ENCODE assay signal across 1 cellular context in the genomic region with DNA sequence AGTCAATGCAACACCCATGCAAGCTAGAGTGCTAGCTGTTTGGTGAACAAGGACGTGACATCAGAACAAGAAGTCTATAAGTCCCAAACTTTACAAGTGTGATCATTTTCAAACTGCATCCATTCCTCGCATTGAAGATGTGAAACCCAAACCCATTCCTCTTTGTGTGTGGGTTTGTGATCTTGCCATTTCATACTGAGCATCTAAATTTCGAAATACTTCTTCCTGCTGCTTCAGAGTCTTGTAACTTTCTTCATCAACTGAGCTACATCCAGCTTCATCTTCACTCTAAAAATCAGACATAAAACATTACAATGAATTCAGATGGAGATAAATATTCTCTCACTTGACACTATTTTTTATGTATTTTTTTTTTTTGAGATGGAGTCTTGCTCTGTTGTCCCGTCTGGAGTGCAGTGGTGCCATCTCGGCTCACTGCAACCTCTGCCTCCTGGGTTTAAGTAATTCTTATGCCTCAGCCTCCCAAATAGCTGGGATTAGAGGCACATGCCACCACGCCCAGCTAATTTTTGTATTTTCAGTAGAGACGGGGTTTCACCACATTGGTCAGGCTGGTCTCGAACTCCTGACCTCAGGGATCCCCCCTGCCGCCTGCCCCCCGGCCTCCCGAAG.
TF ChIP-seq lines count a peak whose summit lies in the region.

No MANE protein-coding gene starts in this region.

TF ChIP-seq in K562, 482 proteins besides CTCF, POLR2A, EP300 and RAD21:
- TF ChIP-seq SREBF1 (IDR thresholded peaks at IDR 0.05; ENCODE audit: borderline replicate concordance, low read depth, low read length) (no peak), NFRKB (IDR thresholded peaks at IDR 0.05; ENCODE audit: low read depth) (no peak), ETV1 (tag; conservative IDR thresholded peaks at IDR 0.05; ENCODE audit: low read depth) (no peak), L3MBTL2 (IDR thresholded peaks at IDR 0.05) (no peak), MTF1 (CRISPR knock-in tag; IDR thresholded peaks at IDR 0.05; ENCODE audit: borderline replicate concordance) (no peak), RBM25 (IDR thresholded peaks at IDR 0.05; ENCODE audit: low read depth, low read length, severe bottlenecking) (peak; percentile 18), RBM39 (optimal IDR thresholded peaks at IDR 0.05; ENCODE audit: low read depth, low read length) (no peak), RBM15 (IDR thresholded peaks at IDR 0.05; ENCODE audit: insufficient read depth, low read length) (no peak), NR2C2 (CRISPR knock-in tag; IDR thresholded peaks at IDR 0.05) (no peak), NR2C2 (tag; IDR thresholded peaks at IDR 0.05) (no peak), ZNF232 (CRISPR knock-in tag; IDR thresholded peaks at IDR 0.05) (no peak), CEBPB (tag; IDR thresholded peaks at IDR 0.05) (peak; percentile 63), SOX6 (IDR thresholded peaks at IDR 0.05) (no peak), ZC3H8 (IDR thresholded peaks at IDR 0.05) (no peak), YY1 (IDR thresholded peaks at IDR 0.05; ENCODE audit: borderline replicate concordance in 1 of 3, control insufficient read depth in 1 of 3, extremely low read depth in 1 of 3, insufficient read depth in 3 of 3, insufficient read length in 1 of 3, insufficient replicate concordance in 2 of 3, low read depth in 1 of 3, low read length in 2 of 3) (no peak), NCOA4 (IDR thresholded peaks at IDR 0.05; ENCODE audit: partially characterized antibody) (no peak), ZNF121 (CRISPR knock-in tag; conservative IDR thresholded peaks at IDR 0.05) (peak; percentile 62), SP1 (CRISPR knock-in tag; IDR thresholded peaks at IDR 0.05) (no peak), RB1 (IDR thresholded peaks at IDR 0.05; ENCODE audit: low read depth) (no peak), CEBPG (CRISPR knock-in tag; IDR thresholded peaks at IDR 0.05) (no peak), CEBPG (tag; conservative IDR thresholded peaks at IDR 0.05 in 1 of 2, IDR thresholded peaks at IDR 0.05 in 1 of 2) (peak; percentile 51 to 52; a peak in 3 of 4 replicates), CBX8 (IDR thresholded peaks at IDR 0.05; ENCODE audit: borderline replicate concordance, extremely low read depth, low read depth, low read length, poor library complexity, severe bottlenecking) (no peak), MTA2 (IDR thresholded peaks at IDR 0.05; ENCODE audit: low read depth) (no peak), BACH1 (tag; IDR thresholded peaks at IDR 0.05) (no peak), ZNF239 (CRISPR knock-in tag; IDR thresholded peaks at IDR 0.05) (no peak), TAF9B (IDR thresholded peaks at IDR 0.05; ENCODE audit: partially characterized antibody) (no peak), KDM2B (CRISPR knock-in tag; IDR thresholded peaks at IDR 0.05) (no peak)
